In genomic region chr9:103245369-103245768, GRCh38 we compare ENCODE assay signal across 23 cellular contexts.
A peak's percentile ranks its signal among the peaks of the same experiment; 100 is the strongest.
DNase-seq lines count a peak whose midpoint lies in the region; ATAC-seq and TF ChIP-seq lines count a peak whose summit lies in the region.
"Had no signal": no experiment of that assay in that cellular context is flagged by ENCODE, and none has a peak within 500 bp of the region (broad histone marks: within the 10 kb centered on the region; RNA-seq: fewer than 3 reads in every experiment).

No MANE protein-coding gene starts in this region.

- DNase-seq in DMS153 (lab: John Stamatoyannopoulos, UW) (peak; percentile 74), HCEC 1CT (peak; percentile 19), NCI-H345 (lab: John Stamatoyannopoulos, UW) (peak; percentile 82), SK-N-DZ (ENCODE audit: low spot score) (peak; percentile 20), HT-29 (ENCODE audit: low spot score) (no peak), ascending aorta (ENCODE audit: low spot score in 2 of 2) (no peak)
- DNase-seq: activated CD4-positive, alpha-beta T cell treated with anti-CD3 and anti-CD28 coated beads, Interleukin-2, amount 10 ng/mL, durations not matched to agents 24 days and 14 days; adrenal gland; central memory CD4-positive, alpha-beta T cell; DND-41; gastrocnemius medialis; KBM-7; left colon; NCI-H1092 treated with DMSO at 0.1 percent for 48 hours; NCI-H524 treated with DMSO at 0.1 percent for 48 hours; pancreas; Peyer's patch; stimulated activated CD4-positive, alpha-beta T cell treated with anti-CD3 and anti-CD28 coated beads, Interleukin-1b, Interleukin-23, amount 100 ng/mL, for 48 hours; stimulated activated naive CD4-positive, alpha-beta T cell treated with Interleukin-2 at 50 U/mL for 16 hours; tibial artery had no signal

- no peaks in the 10 kb centered on the region for H3K9me3 ChIP-seq in ascending aorta
- H3K9me3 ChIP-seq: adrenal gland, gastrocnemius medialis, pancreas, Peyer's patch, tibial artery had no signal

- no peaks in the 10 kb centered on the region for H3K36me3 ChIP-seq in ascending aorta
- H3K36me3 ChIP-seq: adrenal gland, gastrocnemius medialis, pancreas, Peyer's patch, tibial artery had no signal

- intact Hi-C loops in ascending aorta (cut with DNase I), result no loop called here

- TF ChIP-seq CTCF in ascending aorta (IDR thresholded peaks at IDR 0.05), result no peak

- ATAC-seq in HG03457 (IDR thresholded peaks at IDR 0.05; ENCODE audit: unreplicated experiment) (no peak), GM18873 (IDR thresholded peaks at IDR 0.05; ENCODE audit: low FRiP score, unreplicated experiment) (no peak)
- ATAC-seq: gastrocnemius medialis; left colon; natural killer cell treated with Interleukin-12 subunit alpha and Interleukin-12 subunit beta and Interleukin-15 and Interleukin-18, amount 100 ng/mL, for 72 hours; pancreas had no signal

- H3K4me3 ChIP-seq in ascending aorta, result no peak overlapping the region
- H3K4me3 ChIP-seq: adrenal gland, gastrocnemius medialis, pancreas, Peyer's patch, tibial artery had no signal

- no peak overlapping the region for H3K27ac ChIP-seq in ascending aorta
- H3K27ac ChIP-seq: adrenal gland, gastrocnemius medialis, pancreas, Peyer's patch, tibial artery had no signal

- no peaks in the 10 kb centered on the region for H3K4me1 ChIP-seq in ascending aorta
- H3K4me1 ChIP-seq: adrenal gland, gastrocnemius medialis, pancreas, Peyer's patch, tibial artery had no signal

- H3K27me3 ChIP-seq in ascending aorta, result no peaks in the 10 kb centered on the region
- H3K27me3 ChIP-seq: adrenal gland, gastrocnemius medialis, pancreas, Peyer's patch, tibial artery had no signal

Comparison
In these comparisons a context has a peak if more than half of its experiments do, and no peak if none do; other contexts are left out.
1. DNase-seq: peak in DMS153 (single experiment), HCEC 1CT (single experiment), NCI-H345 (single experiment) and SK-N-DZ (single experiment); none in HT-29 (single experiment) and ascending aorta (0 of 2).